8 cellular contexts compared by ENCODE assay signal in the genomic region with DNA sequence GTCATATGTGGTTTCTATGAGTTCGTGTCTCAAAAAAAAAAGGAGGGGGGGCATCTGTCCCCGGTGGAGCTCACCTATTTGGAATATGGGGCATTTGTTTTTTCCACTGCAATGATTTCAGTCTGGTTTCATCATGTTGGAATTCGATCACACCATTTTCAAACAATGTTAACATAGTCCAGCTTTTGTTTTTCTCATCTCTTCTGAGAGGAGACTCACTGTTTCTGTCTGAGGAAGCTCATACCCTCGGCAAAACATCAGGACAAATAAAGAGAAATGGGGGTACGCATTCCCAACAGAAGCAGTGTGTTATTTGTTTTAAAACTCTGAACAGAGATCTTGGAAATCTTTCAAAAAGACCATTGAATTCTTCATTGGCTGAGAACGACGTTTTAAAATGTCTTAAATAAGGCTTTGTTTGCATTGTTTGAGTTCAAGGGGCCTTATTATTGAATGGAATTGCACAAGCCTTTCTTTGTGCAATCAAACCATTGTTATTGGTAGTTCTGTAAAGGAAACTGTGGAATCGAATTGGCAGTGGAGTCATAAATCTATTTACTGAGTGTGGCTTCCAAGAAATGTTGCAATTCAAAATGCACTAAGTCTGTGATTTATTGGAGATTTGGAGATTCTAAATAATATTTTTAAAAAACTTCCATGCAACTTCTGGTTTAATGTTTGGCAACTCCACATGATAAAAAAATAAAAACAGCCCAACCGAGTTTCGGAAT.
DNase-seq lines count a peak whose midpoint lies in the region; ATAC-seq, FAIRE-seq and TF ChIP-seq lines count a peak whose summit lies in the region.

No MANE protein-coding gene starts in this region.

- in situ Hi-C loops in astrocyte of the spinal cord (cut with HindIII; ENCODE audit: low sequenced_read_pairs), result no loop called here

- peak; percentile 31 for DNase-seq in DMS153 (lab: John Stamatoyannopoulos, UW)
- no peak for DNase-seq in DMS153 treated with DMSO at 0.1 percent for 48 hours (lab: John Stamatoyannopoulos, UW; ENCODE audit: unreplicated experiment)
- DNase-seq in astrocyte of the spinal cord (ENCODE audit: low read depth, low spot score), result peak; percentile 80
- DNase-seq in superior temporal gyrus (ENCODE audit: extremely low spot score), result peak; percentile 92
- no peak for DNase-seq in activated effector memory CD4-positive, alpha-beta T cell treated with anti-CD3 and anti-CD28 coated beads, Interleukin-2, amount 50 U/mL, for 16 hours
- no peak for DNase-seq in GM12891 (ENCODE audit: insufficient read length, low spot score)

- no peak for TF ChIP-seq POLR2A in GM12891 (IDR thresholded peaks at IDR 0.05; ENCODE audit: low read depth, low read length)

- no peak for ATAC-seq in GM18868 (IDR thresholded peaks at IDR 0.05; ENCODE audit: unreplicated experiment)

- peaks cover 7 to 23% (median 13%) of the 10 kb centered on the region in 4 donors for H3K36me3 ChIP-seq in liver (ENCODE audit: control insufficient read depth in 4 of 4, insufficient read depth in 3 of 4, low read depth in 1 of 4, low read length in 3 of 4)

- TF ChIP-seq RAD21 in liver (IDR thresholded peaks at IDR 0.05), result peak; percentile 12 to 22

- peak overlapping the region; percentile 0 to 26 for H3K27ac ChIP-seq in liver (ENCODE audit: low read depth in 1 of 2, low read length in 2 of 2)

- TF ChIP-seq CTCF in astrocyte of the spinal cord (IDR thresholded peaks at IDR 0.05; ENCODE audit: low read depth, low read length) (no peak), liver (IDR thresholded peaks at IDR 0.05; ENCODE audit: low read depth, low read length, missing input control) (no peak)

- H3K4me3 ChIP-seq in astrocyte of the spinal cord (ENCODE audit: low read depth, low read length), result no peak overlapping the region
- H3K4me3 ChIP-seq in liver (ENCODE audit: low read depth in 1 of 3, low read length in 3 of 3), result no peak overlapping the region

- no peaks in the 10 kb centered on the region for H3K27me3 ChIP-seq in liver (ENCODE audit: control insufficient read depth in 4 of 4, insufficient read depth in 4 of 4, low read length in 3 of 4)

- 28% methylated on average over 10 of the region's 10 CpGs for WGBS in liver

- FAIRE-seq in GM12891 (lab: Jason Lieb, UNC), result no peak

- H3K9me3 ChIP-seq in liver (ENCODE audit: control insufficient read depth in 4 of 4, low read length in 3 of 4), result no peaks in the 10 kb centered on the region

- no peak overlapping the region for H3K9ac ChIP-seq in liver (ENCODE audit: low read depth in 1 of 2, low read length in 2 of 2)

- peaks cover 0 to 15% (median 2%) of the 10 kb centered on the region in 4 donors for H3K4me1 ChIP-seq in liver (ENCODE audit: control insufficient read depth in 4 of 4, insufficient read depth in 4 of 4, low read length in 3 of 4)

TF ChIP-seq in liver, 16 proteins besides CTCF, POLR2A, EP300 and RAD21 (continues in another document):
- TF ChIP-seq HNF4G (IDR thresholded peaks at IDR 0.05) (peak; percentile 6), FOXA1 (IDR thresholded peaks at IDR 0.05) (no peak), TAF1 (conservative IDR thresholded peaks at IDR 0.05) (no peak), EGR1 (IDR thresholded peaks at IDR 0.05; ENCODE audit: low read depth in 2 of 2) (peak in 1 of 2 donors; percentile 19), RXRA (IDR thresholded peaks at IDR 0.05) (peak; percentile 39 to 48), SP1 (IDR thresholded peaks at IDR 0.05) (peak; percentile 54), HNF4A (conservative IDR thresholded peaks at IDR 0.05) (peak; percentile 68 to 70), FOXA2 (IDR thresholded peaks at IDR 0.05) (peak; percentile 61), YY1 (IDR thresholded peaks at IDR 0.05) (peak; percentile 18), NR2F2 (IDR thresholded peaks at IDR 0.05) (no peak), JUND (IDR thresholded peaks at IDR 0.05) (peak; percentile 63 to 73)
- TF ChIP-seq, protein P1, sequence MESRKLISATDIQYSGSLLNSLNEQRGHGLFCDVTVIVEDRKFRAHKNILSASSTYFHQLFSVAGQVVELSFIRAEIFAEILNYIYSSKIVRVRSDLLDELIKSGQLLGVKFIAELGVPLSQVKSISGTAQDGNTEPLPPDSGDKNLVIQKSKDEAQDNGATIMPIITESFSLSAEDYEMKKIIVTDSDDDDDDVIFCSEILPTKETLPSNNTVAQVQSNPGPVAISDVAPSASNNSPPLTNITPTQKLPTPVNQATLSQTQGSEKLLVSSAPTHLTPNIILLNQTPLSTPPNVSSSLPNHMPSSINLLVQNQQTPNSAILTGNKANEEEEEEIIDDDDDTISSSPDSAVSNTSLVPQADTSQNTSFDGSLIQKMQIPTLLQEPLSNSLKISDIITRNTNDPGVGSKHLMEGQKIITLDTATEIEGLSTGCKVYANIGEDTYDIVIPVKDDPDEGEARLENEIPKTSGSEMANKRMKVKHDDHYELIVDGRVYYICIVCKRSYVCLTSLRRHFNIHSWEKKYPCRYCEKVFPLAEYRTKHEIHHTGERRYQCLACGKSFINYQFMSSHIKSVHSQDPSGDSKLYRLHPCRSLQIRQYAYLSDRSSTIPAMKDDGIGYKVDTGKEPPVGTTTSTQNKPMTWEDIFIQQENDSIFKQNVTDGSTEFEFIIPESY (IDR thresholded peaks at IDR 0.05), result peak; percentile 44
- TF ChIP-seq, protein P2, sequence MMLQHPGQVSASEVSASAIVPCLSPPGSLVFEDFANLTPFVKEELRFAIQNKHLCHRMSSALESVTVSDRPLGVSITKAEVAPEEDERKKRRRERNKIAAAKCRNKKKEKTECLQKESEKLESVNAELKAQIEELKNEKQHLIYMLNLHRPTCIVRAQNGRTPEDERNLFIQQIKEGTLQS (IDR thresholded peaks at IDR 0.05), result peak; percentile 22
- TF ChIP-seq, protein P3, sequence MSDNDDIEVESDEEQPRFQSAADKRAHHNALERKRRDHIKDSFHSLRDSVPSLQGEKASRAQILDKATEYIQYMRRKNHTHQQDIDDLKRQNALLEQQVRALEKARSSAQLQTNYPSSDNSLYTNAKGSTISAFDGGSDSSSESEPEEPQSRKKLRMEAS (IDR thresholded peaks at IDR 0.05), result peak; percentile 26

TF ChIP-seq in GM12891, 5 proteins besides CTCF, POLR2A, EP300 and RAD21:
- TF ChIP-seq PAX5 (IDR thresholded peaks at IDR 0.05; ENCODE audit: insufficient read depth, low read length, severe bottlenecking), result no peak
- no peak for TF ChIP-seq SPI1 (IDR thresholded peaks at IDR 0.05; ENCODE audit: low read depth, low read length)
- no peak for TF ChIP-seq TAF1 (IDR thresholded peaks at IDR 0.05; ENCODE audit: low read depth, low read length)
- no peak for TF ChIP-seq POU2F2 (IDR thresholded peaks at IDR 0.05; ENCODE audit: low read depth, low read length)

Comparison
In these comparisons a context has a peak if more than half of its experiments do, and no peak if none do; other contexts are left out.
1. DNase-seq: peak in DMS153 (single experiment), astrocyte of the spinal cord (single experiment) and superior temporal gyrus (single experiment); none in DMS153 treated with DMSO at 0.1 percent for 48 hours (single experiment), activated effector memory CD4-positive, alpha-beta T cell treated with anti-CD3 and anti-CD28 coated beads, Interleukin-2, amount 50 U/mL, for 16 hours (single experiment) and GM12891 (single experiment).